Comparison of ENCODE assay signal across 8 cellular contexts in genomic region chr17:56834380-56835258, GRCh38. TPM values are rescaled to one million over a fixed set of nuclear protein-coding genes. Genes with fewer than 3 reads are reported as not detected.
DNase-seq lines count a peak whose midpoint lies in the region; ATAC-seq and TF ChIP-seq lines count a peak whose summit lies in the region.

No MANE protein-coding gene starts in this region.

- CTCF ChIA-PET in AG04450 (lab: Charles Lee): interaction anchor here (1.6 to 3.1 kb wide), 3 partner anchors 16 to 242 kb away, joined by 4 to 18 read pairs (median 6); no protein-coding TSS in a partner anchor

- no peak for TF ChIP-seq CTCF in AG04450 (IDR thresholded peaks at IDR 0.05; ENCODE audit: low read depth, low read length)
- no peak for TF ChIP-seq CTCF in fibroblast of the aortic adventitia (IDR thresholded peaks at IDR 0.05; ENCODE audit: insufficient read depth, low read length)

- H3K27ac ChIP-seq in AG04450 (ENCODE audit: low read depth, low read length) (peak overlapping the region; percentile 41), temporal lobe (ENCODE audit: low read depth, low read length) (peak overlapping the region; percentile 69)

- no peaks in the 10 kb centered on the region for H3K27me3 ChIP-seq in AG04450 (ENCODE audit: control insufficient read depth, insufficient read depth, low read length)

- no peaks in the 10 kb centered on the region; the same call in 1 of the 2 replicates for H3K9me3 ChIP-seq in AG04450 (ENCODE audit: control insufficient read depth, insufficient read depth, low read length)

- ATAC-seq in GM18909 (IDR thresholded peaks at IDR 0.05; ENCODE audit: poor library complexity, unreplicated experiment) (peak; percentile 36), HG03280 (IDR thresholded peaks at IDR 0.05; ENCODE audit: unreplicated experiment) (peak; percentile 38)

- H3K4me3 ChIP-seq in AG04450 (ENCODE audit: low read depth, low read length): peak overlapping the region; percentile 77
- H3K4me3 ChIP-seq in fibroblast of the aortic adventitia (ENCODE audit: low read depth, low read length): peak overlapping the region; percentile 76

- DNase-seq in AG04450 (ENCODE audit: low read depth, low spot score) (no peak), NOMO-1 treated with dmso at 0.1 percent for 144 hours (lab: John Stamatoyannopoulos, UW; ENCODE audit: unreplicated experiment) (peak; percentile 56), fibroblast of the aortic adventitia (ENCODE audit: low read depth) (no peak), occipital lobe (lab: John Stamatoyannopoulos, UW) (peak; percentile 53)
- peak; percentile 59 to 63 for DNase-seq in activated T-helper 1 cell treated with anti-CD3 and anti-CD28 coated beads, Interleukin-2, amount 50 U/mL, for 16 hours (ENCODE audit: low read depth in 1 of 2, low spot score in 1 of 2)

- POLR2A ChIA-PET in AG04450 (lab: Yijun Ruan, JAX): interaction anchor here (1.0 to 1.3 kb wide), 2 partner anchors 45 to 79 kb away, joined by 3 to 5 read pairs (median 5); partner anchors contain the start of gene TRIM25

RNA-seq across cellular contexts. Expression of gene DGKE, which starts 0.7 kb away (rescaled TPM):
- 2.3 and 3.2 TPM in 2 replicates for polyA plus RNA-seq in AG04450 (2011; rRNA removed)
- 1.4 and 3.6 TPM in 2 replicates for polyA minus RNA-seq in AG04450 (2011; rRNA and poly(A)+ RNA removed)
- total RNA-seq in fibroblast of the aortic adventitia (ENCODE audit: low replicate concordance) (5.2 and 7.8 TPM in 2 replicates), occipital lobe (42.0 TPM), temporal lobe (24.1 TPM)

RNA-seq across cellular contexts. Expression of gene C17orf67, which starts 0.9 kb away (rescaled TPM):
- polyA plus RNA-seq in AG04450 (2011; rRNA removed): 0.42 and 0.76 TPM in 2 replicates
- 0.35 and 0.60 TPM in 2 replicates for polyA minus RNA-seq in AG04450 (2011; rRNA and poly(A)+ RNA removed)
- total RNA-seq in fibroblast of the aortic adventitia (ENCODE audit: low replicate concordance) (0.41 and 0.99 TPM in 2 replicates), occipital lobe (1.9 TPM), temporal lobe (2.0 TPM)

Comparison
In these comparisons a context has a peak if more than half of its experiments do, and no peak if none do; other contexts are left out.
1. DNase-seq: peak in NOMO-1 treated with dmso at 0.1 percent for 144 hours (single experiment), activated T-helper 1 cell treated with anti-CD3 and anti-CD28 coated beads, Interleukin-2, amount 50 U/mL, for 16 hours (2 of 2) and occipital lobe (single experiment); none in AG04450 (single experiment) and fibroblast of the aortic adventitia (single experiment).